ENCODE assay signal across 24 cellular contexts in genomic region chr18:7334973-7335568, GRCh38.
A peak's percentile ranks its signal among the peaks of the same experiment; 100 is the strongest.
DNase-seq lines count a peak whose midpoint lies in the region; ATAC-seq and TF ChIP-seq lines count a peak whose summit lies in the region.
"Had no signal": no experiment of that assay in that cellular context is flagged by ENCODE, and none has a peak within 500 bp of the region (broad histone marks: within the 10 kb centered on the region; RNA-seq: fewer than 3 reads in every experiment).

No MANE protein-coding gene starts in this region.

- H4K20me1 ChIP-seq in GM23338 (replicated peaks; ENCODE audit: insufficient read depth) (no peaks in the 10 kb centered on the region), hepatocyte (ENCODE audit: insufficient read depth, poor library complexity, severe bottlenecking) (no peaks in the 10 kb centered on the region), neural progenitor cell (ENCODE audit: low read depth) (no peaks in the 10 kb centered on the region)
- H4K20me1 ChIP-seq: BLaER1 treated with 17β-estradiol and CSF1 and Interleukin-3, amounts not matched to agents 10 nM and 100 nM had no signal

- H3K4me3 Mint-ChIP-seq in GM23338: no peak overlapping the region
- H3K4me3 Mint-ChIP-seq in neural progenitor cell: no peak overlapping the region
- H3K4me3 Mint-ChIP-seq: CD4-positive, alpha-beta memory T cell had no signal

- peaks cover 5% of the 10 kb centered on the region for H3K27me3 Mint-ChIP-seq in GM23338 (ENCODE audit: insufficient read depth, low read depth, poor library complexity)
- peaks cover 11% of the 10 kb centered on the region for H3K27me3 Mint-ChIP-seq in neural progenitor cell (ENCODE audit: insufficient read depth, low read depth)
- H3K27me3 Mint-ChIP-seq: CD4-positive, alpha-beta memory T cell had no signal

- H3K27ac Mint-ChIP-seq in GM23338 (no peak overlapping the region), neural progenitor cell (no peak overlapping the region)
- H3K27ac Mint-ChIP-seq: CD4-positive, alpha-beta memory T cell had no signal

- H3K9me2 ChIP-seq in GM23338 (ENCODE audit: insufficient read depth) (no peaks in the 10 kb centered on the region), hepatocyte (replicated peaks; ENCODE audit: insufficient read depth) (no peaks in the 10 kb centered on the region)

- no peaks in the 10 kb centered on the region for H3K4me1 ChIP-seq in GM23338 (ENCODE audit: insufficient read depth)
- H3K4me1 ChIP-seq in hepatocyte (ENCODE audit: insufficient read depth): no peaks in the 10 kb centered on the region
- H3K4me1 ChIP-seq in neural progenitor cell: no peaks in the 10 kb centered on the region
- no peaks in the 10 kb centered on the region for H3K4me1 ChIP-seq in upper lobe of right lung
- no peaks in the 10 kb centered on the region for H3K4me1 ChIP-seq in stomach

- TF ChIP-seq POLR2A in stomach (IDR thresholded peaks at IDR 0.05): no peak

- H3K4me3 ChIP-seq in GM23338: no peak overlapping the region
- H3K4me3 ChIP-seq in hepatocyte: no peak overlapping the region
- no peak overlapping the region for H3K4me3 ChIP-seq in neural progenitor cell
- H3K4me3 ChIP-seq in upper lobe of right lung: no peak overlapping the region
- H3K4me3 ChIP-seq in stomach: no peak overlapping the region
- H3K4me3 ChIP-seq: BLaER1 treated with 17β-estradiol and CSF1 and Interleukin-3, amounts not matched to agents 10 nM and 100 nM; SK-N-MC had no signal

- no peak overlapping the region for H3K4me2 ChIP-seq in GM23338
- H3K4me2 ChIP-seq in hepatocyte: peak overlapping the region; percentile 18
- H3K4me2 ChIP-seq in neural progenitor cell: no peak overlapping the region
- H3K4me2 ChIP-seq: BLaER1 treated with 17β-estradiol and CSF1 and Interleukin-3, amounts not matched to agents 10 nM and 100 nM had no signal

- no peak for DNase-seq in GM23338 (ENCODE audit: low spot score)
- peak; percentile 25 for DNase-seq in hepatocyte (ENCODE audit: low spot score)
- DNase-seq in neural progenitor cell (ENCODE audit: low spot score): no peak
- DNase-seq in upper lobe of right lung: no peak
- DNase-seq in midbrain (lab: John Stamatoyannopoulos, UW): no peak
- DNase-seq in stomach: no peak
- no peak for DNase-seq in NCI-H748 (lab: John Stamatoyannopoulos, UW; ENCODE audit: unreplicated experiment)
- DNase-seq: AML-193; CD4-positive, alpha-beta memory T cell; COR-L47; DMS 273 treated with DMSO at 0.1 percent for 48 hours; DMS79; EL; GF-D8; Kasumi-1; NCI-H1092 treated with DMSO at 0.1 percent for 48 hours; NCI-H1436 treated with DMSO at 0.1 percent for 48 hours; NCI-H1930; NCI-H446; NCI-H526; OCI-M1; SIG-M5 had no signal

- 51% methylated on average over 3 of the region's 3 CpGs for WGBS in hepatocyte (ENCODE audit: low lambda C conversion rate, missing lambda C conversion rate)
- 39 to 68% (median 50%) methylated on average over 3 of the region's 3 CpGs for WGBS in stomach, 5 donors

- intact Hi-C loops in upper lobe of right lung (cut with DNase I): no loop called here
- intact Hi-C loops in stomach (cut with DNase I; ENCODE audit: low total_unique reads): no loop called here

- H3K9ac ChIP-seq in neural progenitor cell: no peak overlapping the region
- H3K9ac ChIP-seq: BLaER1 treated with 17β-estradiol and CSF1 and Interleukin-3, amounts not matched to agents 10 nM and 100 nM had no signal

- H3K27ac ChIP-seq in GM23338 (ENCODE audit: low read depth): no peak overlapping the region
- no peak overlapping the region for H3K27ac ChIP-seq in hepatocyte
- no peak overlapping the region for H3K27ac ChIP-seq in neural progenitor cell
- H3K27ac ChIP-seq in upper lobe of right lung: no peak overlapping the region
- H3K27ac ChIP-seq in stomach: no peak overlapping the region
- H3K27ac ChIP-seq: BLaER1 treated with 17β-estradiol and CSF1 and Interleukin-3, amounts not matched to agents 10 nM and 100 nM; SK-N-MC had no signal

- H3K79me2 ChIP-seq in GM23338 (replicated peaks; ENCODE audit: insufficient read depth) (no peaks in the 10 kb centered on the region), hepatocyte (no peaks in the 10 kb centered on the region), neural progenitor cell (ENCODE audit: low read depth) (no peaks in the 10 kb centered on the region)

- H3K36me3 ChIP-seq in GM23338 (ENCODE audit: insufficient read depth) (no peaks in the 10 kb centered on the region), hepatocyte (replicated peaks; ENCODE audit: insufficient read depth, low read depth) (no peaks in the 10 kb centered on the region), neural progenitor cell (no peaks in the 10 kb centered on the region), upper lobe of right lung (no peaks in the 10 kb centered on the region), stomach (no peaks in the 10 kb centered on the region)
- H3K36me3 ChIP-seq: BLaER1 treated with 17β-estradiol and CSF1 and Interleukin-3, amounts not matched to agents 10 nM and 100 nM had no signal

- H3K36me3 Mint-ChIP-seq in GM23338 (ENCODE audit: low read depth) (no peaks in the 10 kb centered on the region), neural progenitor cell (no peaks in the 10 kb centered on the region)
- H3K36me3 Mint-ChIP-seq: CD4-positive, alpha-beta memory T cell had no signal

- TF ChIP-seq CTCF in GM23338 (conservative IDR thresholded peaks at IDR 0.05; ENCODE audit: low read depth in 2 of 2) (no peak), hepatocyte (IDR thresholded peaks at IDR 0.05; ENCODE audit: poor library complexity) (no peak), neural progenitor cell (IDR thresholded peaks at IDR 0.05) (no peak), upper lobe of right lung (IDR thresholded peaks at IDR 0.05) (no peak), stomach (IDR thresholded peaks at IDR 0.05) (no peak)

- H3K27me3 ChIP-seq in GM23338 (ENCODE audit: insufficient read depth) (no peaks in the 10 kb centered on the region), hepatocyte (no peaks in the 10 kb centered on the region), neural progenitor cell (no peaks in the 10 kb centered on the region), upper lobe of right lung (no peaks in the 10 kb centered on the region), stomach (no peaks in the 10 kb centered on the region)
- H3K27me3 ChIP-seq: BLaER1 treated with 17β-estradiol and CSF1 and Interleukin-3, amounts not matched to agents 10 nM and 100 nM had no signal

- H3K4me1 Mint-ChIP-seq in GM23338 (no peaks in the 10 kb centered on the region), neural progenitor cell (peaks cover 3% of the 10 kb centered on the region)
- H3K4me1 Mint-ChIP-seq: CD4-positive, alpha-beta memory T cell had no signal

- H3K9me3 ChIP-seq in hepatocyte (ENCODE audit: low read depth) (no peaks in the 10 kb centered on the region), neural progenitor cell (ENCODE audit: low read depth) (no peaks in the 10 kb centered on the region), upper lobe of right lung (no peaks in the 10 kb centered on the region), stomach (no peaks in the 10 kb centered on the region)
- H3K9me3 ChIP-seq: BLaER1 treated with 17β-estradiol and CSF1 and Interleukin-3, amounts not matched to agents 10 nM and 100 nM had no signal

- H2AFZ ChIP-seq in GM23338 (no peak overlapping the region), hepatocyte (no peak overlapping the region), neural progenitor cell (replicated peaks) (peak overlapping the region; percentile 31)

- TF ChIP-seq EP300 in stomach (IDR thresholded peaks at IDR 0.05): no peak

- H3K9me3 Mint-ChIP-seq in GM23338: no peaks in the 10 kb centered on the region
- H3K9me3 Mint-ChIP-seq in neural progenitor cell: no peaks in the 10 kb centered on the region

- H3F3A ChIP-seq in GM23338 (replicated peaks; ENCODE audit: low read depth) (no peaks in the 10 kb centered on the region), neural progenitor cell (ENCODE audit: low read depth) (no peaks in the 10 kb centered on the region)

- peak; percentile 58 for ATAC-seq in GM23338
- ATAC-seq in upper lobe of right lung: peak; percentile 66

TF ChIP-seq in GM23338, 12 proteins besides CTCF, POLR2A, EP300 and RAD21 (continues in another document):
- TF ChIP-seq NANOG (IDR thresholded peaks at IDR 0.05; ENCODE audit: borderline replicate concordance) (no peak), ETS1 (IDR thresholded peaks at IDR 0.05) (no peak), ZNF114 (CRISPR knock-in tag; IDR thresholded peaks at IDR 0.05) (no peak), CREB1 (CRISPR knock-in tag; IDR thresholded peaks at IDR 0.05; ENCODE audit: low read depth) (no peak), POLR2AphosphoS5 (IDR thresholded peaks at IDR 0.05; ENCODE audit: low read depth) (no peak)
- TF ChIP-seq, protein P1, sequence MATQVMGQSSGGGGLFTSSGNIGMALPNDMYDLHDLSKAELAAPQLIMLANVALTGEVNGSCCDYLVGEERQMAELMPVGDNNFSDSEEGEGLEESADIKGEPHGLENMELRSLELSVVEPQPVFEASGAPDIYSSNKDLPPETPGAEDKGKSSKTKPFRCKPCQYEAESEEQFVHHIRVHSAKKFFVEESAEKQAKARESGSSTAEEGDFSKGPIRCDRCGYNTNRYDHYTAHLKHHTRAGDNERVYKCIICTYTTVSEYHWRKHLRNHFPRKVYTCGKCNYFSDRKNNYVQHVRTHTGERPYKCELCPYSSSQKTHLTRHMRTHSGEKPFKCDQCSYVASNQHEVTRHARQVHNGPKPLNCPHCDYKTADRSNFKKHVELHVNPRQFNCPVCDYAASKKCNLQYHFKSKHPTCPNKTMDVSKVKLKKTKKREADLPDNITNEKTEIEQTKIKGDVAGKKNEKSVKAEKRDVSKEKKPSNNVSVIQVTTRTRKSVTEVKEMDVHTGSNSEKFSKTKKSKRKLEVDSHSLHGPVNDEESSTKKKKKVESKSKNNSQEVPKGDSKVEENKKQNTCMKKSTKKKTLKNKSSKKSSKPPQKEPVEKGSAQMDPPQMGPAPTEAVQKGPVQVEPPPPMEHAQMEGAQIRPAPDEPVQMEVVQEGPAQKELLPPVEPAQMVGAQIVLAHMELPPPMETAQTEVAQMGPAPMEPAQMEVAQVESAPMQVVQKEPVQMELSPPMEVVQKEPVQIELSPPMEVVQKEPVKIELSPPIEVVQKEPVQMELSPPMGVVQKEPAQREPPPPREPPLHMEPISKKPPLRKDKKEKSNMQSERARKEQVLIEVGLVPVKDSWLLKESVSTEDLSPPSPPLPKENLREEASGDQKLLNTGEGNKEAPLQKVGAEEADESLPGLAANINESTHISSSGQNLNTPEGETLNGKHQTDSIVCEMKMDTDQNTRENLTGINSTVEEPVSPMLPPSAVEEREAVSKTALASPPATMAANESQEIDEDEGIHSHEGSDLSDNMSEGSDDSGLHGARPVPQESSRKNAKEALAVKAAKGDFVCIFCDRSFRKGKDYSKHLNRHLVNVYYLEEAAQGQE (IDR thresholded peaks at IDR 0.05; ENCODE audit: unreplicated experiment): no peak
